In the genomic region with DNA sequence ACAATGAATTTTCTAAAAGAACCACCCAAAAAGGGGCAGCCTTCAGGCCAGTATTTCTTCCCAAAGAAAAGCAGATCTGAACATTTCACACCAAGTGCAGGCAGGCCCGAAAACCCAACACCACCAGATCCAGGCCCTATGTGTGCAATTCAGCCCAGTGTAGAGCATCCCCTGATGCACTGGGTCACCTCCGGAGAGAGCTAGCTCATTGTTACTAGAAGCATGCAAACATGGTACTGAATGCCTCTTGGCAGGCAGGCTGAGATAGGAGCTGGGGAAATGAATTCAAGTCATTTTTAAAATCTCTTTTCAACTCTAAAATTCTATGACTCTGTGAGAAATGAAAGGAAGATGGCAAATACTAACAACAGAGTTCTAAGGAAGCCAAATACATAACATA, we compare ENCODE assay signal across 18 cellular contexts.
"Had no signal": no experiment of that assay in that cellular context is flagged by ENCODE, and none has a peak within 500 bp of the region (broad histone marks: within the 10 kb centered on the region; RNA-seq: fewer than 3 reads in every experiment).

No MANE protein-coding gene starts in this region.

- H3K9me3 Mint-ChIP-seq: stimulated activated naive B cell treated with anti-CD40 and anti-IgM and Interleukin-4, amounts not matched to agents 10 μg/mL and 1 μg/mL and 100 μg/mL, for 72 hours; type B pancreatic cell had no signal

- ATAC-seq: mucosa of descending colon; sciatic nerve; stimulated activated naive B cell treated with anti-CD40 and anti-IgM and Interleukin-4, amounts not matched to agents 10 μg/mL and 1 μg/mL and 100 μg/mL, for 72 hours had no signal

- H3K27me3 Mint-ChIP-seq: activated naive CD8-positive, alpha-beta T cell; stimulated activated naive B cell treated with anti-CD40 and anti-IgM and Interleukin-4, amounts not matched to agents 10 μg/mL and 1 μg/mL and 100 μg/mL, for 72 hours; type B pancreatic cell had no signal

- DNase-seq: activated CD4-positive, alpha-beta T cell treated with anti-CD3 and anti-CD28 coated beads, Interleukin-2, amount 50 U/mL, for 48 hours; activated CD4-positive, CD25-positive, alpha-beta regulatory T cell treated with anti-CD3 and anti-CD28 coated beads, Interleukin-2, amount 50 U/mL, for 72 hours; activated gamma-delta T cell treated with Interleukin-2 at 50 U/mL for 16 hours; activated T-cell treated with anti-CD3 and anti-CD28 coated beads for 4 hours; adrenal gland; effector CD8-positive, alpha-beta T cell; kidney glomerular epithelial cell; left ventricle myocardium inferior; mucosa of descending colon; nephron progenitor cell; small intestine; stimulated activated CD4-positive, alpha-beta T cell treated with anti-CD3 and anti-CD28 coated beads, Interleukin-2, amount 100 ng/mL, for 24 hours; stimulated activated naive B cell treated with anti-CD40 and anti-IgM and Interleukin-4, amounts not matched to agents 10 μg/mL and 1 μg/mL and 100 μg/mL, for 72 hours; SW 1271; WERI-Rb-1 had no signal

- H3K4me3 Mint-ChIP-seq: activated naive CD8-positive, alpha-beta T cell; nephron progenitor cell; stimulated activated naive B cell treated with anti-CD40 and anti-IgM and Interleukin-4, amounts not matched to agents 10 μg/mL and 1 μg/mL and 100 μg/mL, for 72 hours; type B pancreatic cell had no signal

- H3K36me3 Mint-ChIP-seq: type B pancreatic cell had no signal

- H3K27ac Mint-ChIP-seq: activated naive CD8-positive, alpha-beta T cell; nephron progenitor cell; stimulated activated naive B cell treated with anti-CD40 and anti-IgM and Interleukin-4, amounts not matched to agents 10 μg/mL and 1 μg/mL and 100 μg/mL, for 72 hours; type B pancreatic cell had no signal
